Comparison of ENCODE assay signal across 1 cellular context in the genomic region with DNA sequence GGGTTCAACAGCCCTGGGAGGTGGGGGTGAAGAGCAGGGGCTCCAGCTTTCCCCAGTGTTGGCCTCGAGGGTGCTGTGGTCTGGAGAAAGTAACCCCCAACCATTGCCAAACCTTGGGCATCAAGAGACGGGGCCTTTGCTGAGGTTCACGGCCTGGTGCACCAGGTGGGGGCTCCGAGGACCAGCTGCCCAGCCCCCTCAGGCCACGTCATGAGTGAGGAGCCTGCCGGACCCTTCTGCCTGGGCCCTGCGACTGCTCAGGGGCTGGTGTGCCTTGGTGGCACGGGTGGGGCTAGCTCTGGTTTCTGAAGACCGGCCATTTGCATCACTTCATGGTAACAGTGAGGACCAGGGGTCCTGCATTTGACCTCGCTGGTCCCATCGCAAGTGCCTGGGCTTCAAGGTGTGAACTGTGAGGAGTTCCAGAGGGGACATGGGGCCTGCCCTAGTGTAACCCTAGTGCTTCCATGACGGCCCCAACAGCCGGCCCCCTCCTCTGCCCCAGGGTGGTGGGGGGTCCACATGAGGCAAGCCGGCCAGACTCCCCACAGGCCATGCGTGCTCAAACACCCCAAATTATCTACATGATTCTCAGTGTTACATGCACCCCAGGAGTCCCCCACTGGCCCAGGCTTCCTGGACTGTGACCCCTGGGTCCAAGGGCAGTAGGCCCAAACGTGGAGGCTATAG.
TF ChIP-seq lines count a peak whose summit lies in the region.

No MANE protein-coding gene starts in this region.

TF ChIP-seq in GM23338, 12 proteins besides CTCF, POLR2A, EP300 and RAD21 (continued from another document):
- TF ChIP-seq, protein P1, sequence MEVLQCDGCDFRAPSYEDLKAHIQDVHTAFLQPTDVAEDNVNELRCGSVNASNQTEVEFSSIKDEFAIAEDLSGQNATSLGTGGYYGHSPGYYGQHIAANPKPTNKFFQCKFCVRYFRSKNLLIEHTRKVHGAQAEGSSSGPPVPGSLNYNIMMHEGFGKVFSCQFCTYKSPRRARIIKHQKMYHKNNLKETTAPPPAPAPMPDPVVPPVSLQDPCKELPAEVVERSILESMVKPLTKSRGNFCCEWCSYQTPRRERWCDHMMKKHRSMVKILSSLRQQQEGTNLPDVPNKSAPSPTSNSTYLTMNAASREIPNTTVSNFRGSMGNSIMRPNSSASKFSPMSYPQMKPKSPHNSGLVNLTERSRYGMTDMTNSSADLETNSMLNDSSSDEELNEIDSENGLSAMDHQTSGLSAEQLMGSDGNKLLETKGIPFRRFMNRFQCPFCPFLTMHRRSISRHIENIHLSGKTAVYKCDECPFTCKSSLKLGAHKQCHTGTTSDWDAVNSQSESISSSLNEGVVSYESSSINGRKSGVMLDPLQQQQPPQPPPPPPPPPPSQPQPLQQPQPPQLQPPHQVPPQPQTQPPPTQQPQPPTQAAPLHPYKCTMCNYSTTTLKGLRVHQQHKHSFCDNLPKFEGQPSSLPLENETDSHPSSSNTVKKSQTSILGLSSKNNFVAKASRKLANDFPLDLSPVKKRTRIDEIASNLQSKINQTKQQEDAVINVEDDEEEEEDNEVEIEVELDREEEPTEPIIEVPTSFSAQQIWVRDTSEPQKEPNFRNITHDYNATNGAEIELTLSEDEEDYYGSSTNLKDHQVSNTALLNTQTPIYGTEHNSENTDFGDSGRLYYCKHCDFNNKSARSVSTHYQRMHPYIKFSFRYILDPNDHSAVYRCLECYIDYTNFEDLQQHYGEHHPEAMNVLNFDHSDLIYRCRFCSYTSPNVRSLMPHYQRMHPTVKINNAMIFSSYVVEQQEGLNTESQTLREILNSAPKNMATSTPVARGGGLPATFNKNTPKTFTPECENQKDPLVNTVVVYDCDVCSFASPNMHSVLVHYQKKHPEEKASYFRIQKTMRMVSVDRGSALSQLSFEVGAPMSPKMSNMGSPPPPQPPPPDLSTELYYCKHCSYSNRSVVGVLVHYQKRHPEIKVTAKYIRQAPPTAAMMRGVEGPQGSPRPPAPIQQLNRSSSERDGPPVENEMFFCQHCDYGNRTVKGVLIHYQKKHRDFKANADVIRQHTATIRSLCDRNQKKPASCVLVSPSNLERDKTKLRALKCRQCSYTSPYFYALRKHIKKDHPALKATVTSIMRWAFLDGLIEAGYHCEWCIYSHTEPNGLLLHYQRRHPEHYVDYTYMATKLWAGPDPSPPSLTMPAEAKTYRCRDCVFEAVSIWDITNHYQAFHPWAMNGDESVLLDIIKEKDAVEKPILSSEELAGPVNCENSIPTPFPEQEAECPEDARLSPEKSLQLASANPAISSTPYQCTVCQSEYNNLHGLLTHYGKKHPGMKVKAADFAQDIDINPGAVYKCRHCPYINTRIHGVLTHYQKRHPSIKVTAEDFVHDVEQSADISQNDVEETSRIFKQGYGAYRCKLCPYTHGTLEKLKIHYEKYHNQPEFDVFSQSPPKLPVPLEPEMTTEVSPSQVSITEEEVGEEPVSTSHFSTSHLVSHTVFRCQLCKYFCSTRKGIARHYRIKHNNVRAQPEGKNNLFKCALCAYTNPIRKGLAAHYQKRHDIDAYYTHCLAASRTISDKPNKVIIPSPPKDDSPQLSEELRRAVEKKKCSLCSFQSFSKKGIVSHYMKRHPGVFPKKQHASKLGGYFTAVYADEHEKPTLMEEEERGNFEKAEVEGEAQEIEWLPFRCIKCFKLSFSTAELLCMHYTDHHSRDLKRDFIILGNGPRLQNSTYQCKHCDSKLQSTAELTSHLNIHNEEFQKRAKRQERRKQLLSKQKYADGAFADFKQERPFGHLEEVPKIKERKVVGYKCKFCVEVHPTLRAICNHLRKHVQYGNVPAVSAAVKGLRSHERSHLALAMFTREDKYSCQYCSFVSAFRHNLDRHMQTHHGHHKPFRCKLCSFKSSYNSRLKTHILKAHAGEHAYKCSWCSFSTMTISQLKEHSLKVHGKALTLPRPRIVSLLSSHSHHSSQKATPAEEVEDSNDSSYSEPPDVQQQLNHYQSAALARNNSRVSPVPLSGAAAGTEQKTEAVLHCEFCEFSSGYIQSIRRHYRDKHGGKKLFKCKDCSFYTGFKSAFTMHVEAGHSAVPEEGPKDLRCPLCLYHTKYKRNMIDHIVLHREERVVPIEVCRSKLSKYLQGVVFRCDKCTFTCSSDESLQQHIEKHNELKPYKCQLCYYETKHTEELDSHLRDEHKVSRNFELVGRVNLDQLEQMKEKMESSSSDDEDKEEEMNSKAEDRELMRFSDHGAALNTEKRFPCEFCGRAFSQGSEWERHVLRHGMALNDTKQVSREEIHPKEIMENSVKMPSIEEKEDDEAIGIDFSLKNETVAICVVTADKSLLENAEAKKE (CRISPR knock-in tag; IDR thresholded peaks at IDR 0.05), result no peak
- TF ChIP-seq EZH2 (IDR thresholded peaks at IDR 0.05; ENCODE audit: low read depth, unreplicated experiment) (no peak), STAT1 (IDR thresholded peaks at IDR 0.05; ENCODE audit: unreplicated experiment) (no peak), ZNF114 (CRISPR knock-in tag; IDR thresholded peaks at IDR 0.05) (no peak), NANOG (IDR thresholded peaks at IDR 0.05; ENCODE audit: borderline replicate concordance) (no peak), EZH2phosphoT487 (IDR thresholded peaks at IDR 0.05; ENCODE audit: unreplicated experiment) (no peak), POLR2AphosphoS5 (IDR thresholded peaks at IDR 0.05; ENCODE audit: low read depth) (no peak), ZNF331 (CRISPR knock-in tag; IDR thresholded peaks at IDR 0.05; ENCODE audit: low read depth) (no peak), JUNB (IDR thresholded peaks at IDR 0.05; ENCODE audit: unreplicated experiment) (no peak), REST (IDR thresholded peaks at IDR 0.05; ENCODE audit: unreplicated experiment) (no peak)
